In genomic region chr16:6549415-6549814, GRCh38 we compare ENCODE assay signal across 20 cellular contexts.
DNase-seq lines count a peak whose midpoint lies in the region; ATAC-seq, FAIRE-seq and TF ChIP-seq lines count a peak whose summit lies in the region.
"Had no signal": no experiment of that assay in that cellular context is flagged by ENCODE, and none has a peak within 500 bp of the region (broad histone marks: within the 10 kb centered on the region; RNA-seq: fewer than 3 reads in every experiment).

No MANE protein-coding gene starts in this region.

- no peaks in the 10 kb centered on the region for H3K79me2 ChIP-seq in K562 (ENCODE audit: control insufficient read depth, insufficient read depth, low read length)

- TF ChIP-seq POLR2A in K562 (conservative IDR thresholded peaks at IDR 0.05), result no peak

- no peaks in the 10 kb centered on the region for H4K20me1 ChIP-seq in K562 (replicated peaks; ENCODE audit: control insufficient read depth, insufficient read depth, low read length)
- H4K20me1 ChIP-seq: BLaER1 treated with 17β-estradiol and CSF1 and Interleukin-3, amounts not matched to agents 10 nM and 100 nM had no signal

- no peak for TF ChIP-seq EP300 in K562 (IDR thresholded peaks at IDR 0.05; ENCODE audit: low read length)

- peaks cover 0 to 8% of the 10 kb centered on the region in 2 donors for H3K36me3 Mint-ChIP-seq in activated naive CD4-positive, alpha-beta T cell treated with anti-CD3 and anti-CD28 coated beads, Interleukin-2, amount 50 U/mL, for 72 hours
- H3K36me3 Mint-ChIP-seq: CD8-positive, alpha-beta T cell had no signal

- CTCF ChIA-PET in A673 (lab: Charles Lee) (no interaction called here), K562 (lab: Yijun Ruan, JAX; ENCODE audit: low intra/inter-chr PET ratio) (no interaction called here)

- H3K4me3 ChIP-seq in A673 (ENCODE audit: low read depth, low read length, poor library complexity, severe bottlenecking), result no peak overlapping the region
- no peak overlapping the region for H3K4me3 ChIP-seq in K562
- H3K4me3 ChIP-seq: BLaER1 treated with 17β-estradiol and CSF1 and Interleukin-3, amounts not matched to agents 10 nM and 100 nM had no signal

- H3K9ac ChIP-seq in K562 (ENCODE audit: insufficient read depth in 1 of 2, low read depth in 2 of 2, low read length in 2 of 2), result no peak overlapping the region
- H3K9ac ChIP-seq: BLaER1 treated with 17β-estradiol and CSF1 and Interleukin-3, amounts not matched to agents 10 nM and 100 nM had no signal

- peak; percentile 3 for DNase-seq in A673 (ENCODE audit: low spot score)
- peak; percentile 11 for DNase-seq in NAMALWA (ENCODE audit: low spot score)
- DNase-seq in K562 (ENCODE audit: extremely low read depth in 1 of 4, low spot score in 3 of 4), result peak in 3 of 4 experiments; percentile 11 to 31 (median 30)
- no peak for DNase-seq in activated naive CD4-positive, alpha-beta T cell treated with anti-CD3 and anti-CD28 coated beads, Interleukin-2, amount 50 U/mL, for 72 hours (ENCODE audit: low spot score in 2 of 2)
- DNase-seq: 8988T; AML-193; Caco-2; Calu3; CD4-positive, alpha-beta T cell; CD8-positive, alpha-beta T cell; DMS79 treated with DMSO at 0.1 percent for 48 hours; GF-D8 had no signal

- no peak for TF ChIP-seq CTCF in A673 (conservative IDR thresholded peaks at IDR 0.05; ENCODE audit: low read depth, low read length)
- TF ChIP-seq CTCF in K562 (IDR thresholded peaks at IDR 0.05 in 2 of 3, conservative IDR thresholded peaks at IDR 0.05 in 1 of 3; ENCODE audit: insufficient read depth in 2 of 3, low read depth in 1 of 3, low read length in 3 of 3), result no peak

- no peak overlapping the region for H2AFZ ChIP-seq in K562 (ENCODE audit: low read depth, low read length)

- no peak overlapping the region for H3K4me2 ChIP-seq in K562 (ENCODE audit: insufficient read depth, low read length)

- H3K27ac ChIP-seq in A673 (ENCODE audit: low read depth, low read length, poor library complexity, severe bottlenecking), result no peak overlapping the region
- no peak overlapping the region for H3K27ac ChIP-seq in K562 (ENCODE audit: extremely low read depth, low read depth, low read length)
- H3K27ac ChIP-seq: BLaER1 treated with 17β-estradiol and CSF1 and Interleukin-3, amounts not matched to agents 10 nM and 100 nM; C4-2B had no signal

- H3K9me1 ChIP-seq in K562 (ENCODE audit: control insufficient read depth, insufficient read depth, low read length), result no peaks in the 10 kb centered on the region

- POLR2A ChIA-PET in A673 (lab: Charles Lee; ENCODE audit: low non-redundant PET) (no interaction called here), K562 (lab: Yijun Ruan, JAX) (no interaction called here)

- ATAC-seq in K562 (no peak), GM18861 (IDR thresholded peaks at IDR 0.05; ENCODE audit: unreplicated experiment) (no peak)
- no peak for ATAC-seq in activated naive CD4-positive, alpha-beta T cell treated with anti-CD3 and anti-CD28 coated beads, Interleukin-2, amount 50 U/mL, for 72 hours
- ATAC-seq: CD8-positive, alpha-beta T cell had no signal

- FAIRE-seq in K562 (lab: Jason Lieb, UNC), result no peak
- FAIRE-seq: A204.1, D721Med, G401.6, GM12891 had no signal

- TF ChIP-seq RAD21 in K562 (CRISPR knock-in tag; conservative IDR thresholded peaks at IDR 0.05 in 1 of 2, IDR thresholded peaks at IDR 0.05 in 1 of 2), result no peak

- no peaks in the 10 kb centered on the region for H3K4me1 ChIP-seq in A673 (ENCODE audit: insufficient read depth, low read length, poor library complexity, severe bottlenecking)
- H3K4me1 ChIP-seq in K562 (replicated peaks in 1 of 2; ENCODE audit: control insufficient read depth in 2 of 2, insufficient read depth in 2 of 2, low read length in 2 of 2), result no peaks in the 10 kb centered on the region
- H3K4me1 ChIP-seq: Caco-2 had no signal

- intact Hi-C loops in A673 (cut with micrococcal nuclease; ENCODE audit: unreplicated experiment) (no loop called here), K562 (cut with micrococcal nuclease) (no loop called here)

- BruUV-seq in A673 (replicated peaks; lab: Mats Ljungman, UMichigan) (no TSS peak), K562 (replicated peaks; lab: Mats Ljungman, UMichigan) (no TSS peak)

- peaks cover 24 to 29% of the 10 kb centered on the region in 2 donors for H3K9me3 Mint-ChIP-seq in activated naive CD4-positive, alpha-beta T cell treated with anti-CD3 and anti-CD28 coated beads, Interleukin-2, amount 50 U/mL, for 72 hours

- H3K36me3 ChIP-seq in A673 (ENCODE audit: insufficient read depth, low read length, poor library complexity, severe bottlenecking), result no peaks in the 10 kb centered on the region
- no peaks in the 10 kb centered on the region for H3K36me3 ChIP-seq in K562 (ENCODE audit: control insufficient read depth, insufficient read depth, low read length)
- H3K36me3 ChIP-seq: BLaER1 treated with 17β-estradiol and CSF1 and Interleukin-3, amounts not matched to agents 10 nM and 100 nM had no signal

- H3K27me3 ChIP-seq in A673 (replicated peaks; ENCODE audit: insufficient read depth, low read depth, low read length, poor library complexity), result no peaks in the 10 kb centered on the region
- no peaks in the 10 kb centered on the region for H3K27me3 ChIP-seq in K562 (ENCODE audit: control insufficient read depth in 2 of 2, insufficient read depth in 2 of 2, low read length in 2 of 2)
- H3K27me3 ChIP-seq: BLaER1 treated with 17β-estradiol and CSF1 and Interleukin-3, amounts not matched to agents 10 nM and 100 nM had no signal

- in situ Hi-C loops in K562 (cut with MboI), result no loop called here

- no peak overlapping the region for H3K27ac Mint-ChIP-seq in activated naive CD4-positive, alpha-beta T cell treated with anti-CD3 and anti-CD28 coated beads, Interleukin-2, amount 50 U/mL, for 72 hours
- H3K27ac Mint-ChIP-seq: B cell; CD4-positive, alpha-beta T cell; CD8-positive, alpha-beta T cell had no signal

- WGBS in K562 (ENCODE audit: insufficient coverage, low coverage, missing lambda C conversion rate), result 0% methylated on average over 1 of the region's 1 CpG

- H3K9me3 ChIP-seq in A673 (ENCODE audit: low read depth, low read length, poor library complexity, severe bottlenecking) (no peaks in the 10 kb centered on the region), K562 (replicated peaks; ENCODE audit: control insufficient read depth, insufficient read depth, low read depth, low read length) (no peaks in the 10 kb centered on the region)
- H3K9me3 ChIP-seq: Caco-2 had no signal

TF ChIP-seq in K562, 482 proteins besides CTCF, POLR2A, EP300 and RAD21 (continues in another document):
- TF ChIP-seq DLX4 (CRISPR knock-in tag; IDR thresholded peaks at IDR 0.05), result no peak
- peak; percentile 68 for TF ChIP-seq PCBP2 (IDR thresholded peaks at IDR 0.05; ENCODE audit: low read depth, low read length, poor library complexity, severe bottlenecking)
- TF ChIP-seq NFXL1 (CRISPR knock-in tag; IDR thresholded peaks at IDR 0.05), result no peak
- TF ChIP-seq USF2 (CRISPR knock-in tag; IDR thresholded peaks at IDR 0.05), result peak; percentile 46
- no peak for TF ChIP-seq JUNB (CRISPR knock-in tag; conservative IDR thresholded peaks at IDR 0.05)
- no peak for TF ChIP-seq ZNF347 (CRISPR knock-in tag; IDR thresholded peaks at IDR 0.05; ENCODE audit: low read depth)
- TF ChIP-seq NR3C1 (CRISPR knock-in tag; IDR thresholded peaks at IDR 0.05), result no peak
- no peak for TF ChIP-seq ZKSCAN3 (CRISPR knock-in tag; IDR thresholded peaks at IDR 0.05)
- no peak for TF ChIP-seq KDM4B (IDR thresholded peaks at IDR 0.05; ENCODE audit: borderline replicate concordance in 2 of 2, low read depth in 1 of 2)
- TF ChIP-seq ZNF263 (CRISPR knock-in tag; IDR thresholded peaks at IDR 0.05; ENCODE audit: borderline replicate concordance), result peak; percentile 81
- TF ChIP-seq CEBPB (tag; IDR thresholded peaks at IDR 0.05), result no peak

Comparison
In these comparisons a context has a peak if more than half of its experiments do, and no peak if none do; other contexts are left out.
1. DNase-seq: peak in A673 (single experiment), NAMALWA (single experiment) and K562 (3 of 4); none in activated naive CD4-positive, alpha-beta T cell treated with anti-CD3 and anti-CD28 coated beads, Interleukin-2, amount 50 U/mL, for 72 hours (0 of 2).